ENCODE assay signal across 27 cellular contexts in genomic region chrX:24283122-24283789, GRCh38. TPM values are rescaled to one million over a fixed set of nuclear protein-coding genes. Genes with fewer than 3 reads are reported as not detected.
DNase-seq lines count a peak whose midpoint lies in the region; FAIRE-seq and TF ChIP-seq lines count a peak whose summit lies in the region.
"Had no signal": no experiment of that assay in that cellular context is flagged by ENCODE, and none has a peak within 500 bp of the region (broad histone marks: within the 10 kb centered on the region; RNA-seq: fewer than 3 reads in every experiment).

No MANE protein-coding gene starts in this region.

- H3K4me1 ChIP-seq in muscle layer of colon (ENCODE audit: insufficient read depth, low read length), result peaks cover 22% of the 10 kb centered on the region
- peaks cover 0 to 16% (median 10%) of the 10 kb centered on the region in 5 donors for H3K4me1 ChIP-seq in subcutaneous abdominal adipose tissue (ENCODE audit: control insufficient read depth in 5 of 5, insufficient read depth in 5 of 5, low read length in 5 of 5)
- H3K4me1 ChIP-seq: heart left ventricle had no signal

- H3K36me3 Mint-ChIP-seq in brain, result no peaks in the 10 kb centered on the region
- H3K36me3 Mint-ChIP-seq: activated naive CD4-positive, alpha-beta T cell treated with anti-CD3 and anti-CD28 coated beads, Interleukin-2, amount 50 U/mL, for 24 hours; CD14-positive monocyte; mesothelial cell of epicardium; natural killer cell treated with Interleukin-12 subunit alpha and Interleukin-12 subunit beta and Interleukin-15 and Interleukin-18, amount 100 ng/mL, for 72 hours had no signal

- DNase-seq in GM19239 (ENCODE audit: insufficient read length, low spot score), result no peak
- no peak for DNase-seq in iPS-NIHi7 (ENCODE audit: extremely low spot score)
- no peak for DNase-seq in NCI-H748 treated with DMSO at 0.1 percent for 48 hours (lab: John Stamatoyannopoulos, UW)
- no peak for DNase-seq in NCI-H2196 (lab: John Stamatoyannopoulos, UW; ENCODE audit: unreplicated experiment)
- DNase-seq: activated CD4-positive, alpha-beta T cell treated with anti-CD3 and anti-CD28 coated beads, Interleukin-2, amount 10 ng/mL, durations not matched to agents 7 days and 5 days; anterior cingulate cortex; caudate nucleus; dermis blood vessel endothelial cell; heart left ventricle; NCI-H1105 treated with DMSO at 0.1 percent for 48 hours; NCI-H2029; NCI-H2227 treated with DMSO at 0.1 percent for 48 hours; NCI-H774; posterior cingulate gyrus; stimulated activated CD8-positive, alpha-beta memory T cell treated with anti-CD3 and anti-CD28 coated beads, Interleukin-4, amount 100 ng/mL, for 48 hours; stomach; WERI-Rb-1 had no signal

- H3K36me3 ChIP-seq in muscle layer of colon (ENCODE audit: insufficient read depth, low read length) (no peaks in the 10 kb centered on the region), subcutaneous abdominal adipose tissue (ENCODE audit: control insufficient read depth in 5 of 5, insufficient read depth in 5 of 5, low read length in 5 of 5) (no peaks in the 10 kb centered on the region)
- H3K36me3 ChIP-seq: heart left ventricle, stomach, WERI-Rb-1 had no signal

- peaks cover 22% of the 10 kb centered on the region for H3K4me1 Mint-ChIP-seq in brain
- H3K4me1 Mint-ChIP-seq: activated CD4-positive, alpha-beta T cell treated with anti-CD3 and anti-CD28 coated beads, Interleukin-2, amount 10 ng/mL, durations not matched to agents 7 days and 5 days had no signal

- peaks cover 0 to 4% of the 10 kb centered on the region in 2 donors for H3K27me3 ChIP-seq in muscle layer of colon (ENCODE audit: control insufficient read depth in 1 of 2, insufficient read depth in 2 of 2, low read length in 2 of 2)
- peaks cover 0 to 13% (median 5%) of the 10 kb centered on the region in 5 donors for H3K27me3 ChIP-seq in subcutaneous abdominal adipose tissue (ENCODE audit: control insufficient read depth in 5 of 5, insufficient read depth in 4 of 5, low read length in 5 of 5)

- H3K4me3 ChIP-seq in muscle layer of colon (ENCODE audit: low read depth in 1 of 2, low read length in 2 of 2) (no peak overlapping the region), subcutaneous abdominal adipose tissue (ENCODE audit: low read depth in 1 of 5, low read length in 5 of 5) (no peak overlapping the region)
- H3K4me3 ChIP-seq: heart left ventricle, stomach had no signal

- H3K9me3 Mint-ChIP-seq in brain, result no peaks in the 10 kb centered on the region
- H3K9me3 Mint-ChIP-seq: activated CD4-positive, alpha-beta T cell treated with anti-CD3 and anti-CD28 coated beads, Interleukin-2, amount 10 ng/mL, durations not matched to agents 7 days and 5 days; activated naive CD4-positive, alpha-beta T cell treated with anti-CD3 and anti-CD28 coated beads, Interleukin-2, amount 50 U/mL, for 24 hours; activated T-helper 1 cell treated with anti-CD3 and anti-CD28 coated beads, Interleukin-12 subunit alpha, Interleukin-12 subunit beta, Interleukin-2, Interleukin-4 antibody, amounts not matched to agents 30 ng/mL and 10 ng/mL and 1 ng/mL, durations not matched to agents 14 hours and 24 hours and 36 hours; mesothelial cell of epicardium; natural killer cell treated with Interleukin-12 subunit alpha and Interleukin-12 subunit beta and Interleukin-15 and Interleukin-18, amount 100 ng/mL, for 72 hours; T-helper 2 cell treated with Interferon-gamma antibody and Interleukin-4, amounts not matched to agents 5 μg/mL and 100 μg/mL, for 36 hours had no signal

- H3K27ac ChIP-seq in muscle layer of colon (ENCODE audit: low read depth, low read length) (peak overlapping the region; percentile 41), subcutaneous abdominal adipose tissue (ENCODE audit: low read depth, low read length) (peak overlapping the region; percentile 70)
- H3K27ac ChIP-seq: WERI-Rb-1 had no signal

- H3K27me3 Mint-ChIP-seq in brain, result peaks cover 4% of the 10 kb centered on the region
- H3K27me3 Mint-ChIP-seq: activated naive CD4-positive, alpha-beta T cell treated with anti-CD3 and anti-CD28 coated beads, Interleukin-2, amount 50 U/mL, for 24 hours had no signal

- no peaks in the 10 kb centered on the region for H3K9me3 ChIP-seq in muscle layer of colon (ENCODE audit: low read length)
- H3K9me3 ChIP-seq in subcutaneous abdominal adipose tissue (ENCODE audit: control insufficient read depth in 5 of 5, low read length in 5 of 5), result no peaks in the 10 kb centered on the region
- H3K9me3 ChIP-seq: heart left ventricle, stomach had no signal

- H3K27ac Mint-ChIP-seq in brain, result peak overlapping the region in 3 of 5 experiments; percentile 14 to 64 (median 51)
- H3K27ac Mint-ChIP-seq: activated CD4-positive, alpha-beta T cell treated with anti-CD3 and anti-CD28 coated beads, Interleukin-2, amount 10 ng/mL, durations not matched to agents 7 days and 5 days; activated naive CD4-positive, alpha-beta T cell treated with anti-CD3 and anti-CD28 coated beads, Interleukin-2, amount 50 U/mL, for 24 hours; activated T-helper 1 cell treated with anti-CD3 and anti-CD28 coated beads, Interleukin-12 subunit alpha, Interleukin-12 subunit beta, Interleukin-2, Interleukin-4 antibody, amounts not matched to agents 30 ng/mL and 10 ng/mL and 1 ng/mL, durations not matched to agents 14 hours and 24 hours and 36 hours; CD14-positive monocyte; mesothelial cell of epicardium; natural killer cell treated with Interleukin-12 subunit alpha and Interleukin-12 subunit beta and Interleukin-15 and Interleukin-18, amount 100 ng/mL, for 72 hours; T-helper 2 cell treated with Interferon-gamma antibody and Interleukin-4, amounts not matched to agents 5 μg/mL and 100 μg/mL, for 36 hours had no signal

- FAIRE-seq in GM19239 (lab: Jason Lieb, UNC), result peak; percentile 49

- TF ChIP-seq CTCF in brain (conservative IDR thresholded peaks at IDR 0.05), result no peak

- peak overlapping the region in 2 of 5 experiments; percentile 4 to 11 for H3K4me3 Mint-ChIP-seq in brain
- H3K4me3 Mint-ChIP-seq: activated CD4-positive, alpha-beta T cell treated with anti-CD3 and anti-CD28 coated beads, Interleukin-2, amount 10 ng/mL, durations not matched to agents 7 days and 5 days; activated naive CD4-positive, alpha-beta T cell treated with anti-CD3 and anti-CD28 coated beads, Interleukin-2, amount 50 U/mL, for 24 hours; activated T-helper 1 cell treated with anti-CD3 and anti-CD28 coated beads, Interleukin-12 subunit alpha, Interleukin-12 subunit beta, Interleukin-2, Interleukin-4 antibody, amounts not matched to agents 30 ng/mL and 10 ng/mL and 1 ng/mL, durations not matched to agents 14 hours and 24 hours and 36 hours; CD14-positive monocyte; mesothelial cell of epicardium; natural killer cell treated with Interleukin-12 subunit alpha and Interleukin-12 subunit beta and Interleukin-15 and Interleukin-18, amount 100 ng/mL, for 72 hours; T-helper 2 cell treated with Interferon-gamma antibody and Interleukin-4, amounts not matched to agents 5 μg/mL and 100 μg/mL, for 36 hours had no signal

- H3K9ac ChIP-seq in muscle layer of colon (ENCODE audit: low read length) (no peak overlapping the region), subcutaneous abdominal adipose tissue (ENCODE audit: low read length in 5 of 5) (peak overlapping the region in 2 of 5 donors; percentile 4 to 48)

RNA-seq across cellular contexts. Expression of gene SUPT20HL2, which starts 30.6 kb away (rescaled TPM):
- not detected for polyA plus RNA-seq in brain (ENCODE audit: insufficient read depth, low read depth, low replicate concordance)
- polyA plus RNA-seq: AG04450, CD14-positive monocyte, heart left ventricle, stomach had no signal
